Comparison of ENCODE assay signal across 8 cellular contexts in genomic region chr14:24232121-24232644, GRCh38. TPM values are rescaled to one million over a fixed set of nuclear protein-coding genes. Genes with fewer than 3 reads are reported as not detected.
DNase-seq lines count a peak whose midpoint lies in the region; ATAC-seq and TF ChIP-seq lines count a peak whose summit lies in the region.

NEDD8 (minus strand) TSS chr14:24232367; CDS start chr14:24232267, 100 bp downstream.

- H3K9me3 ChIP-seq in CD8-positive, alpha-beta T cell (ENCODE audit: low read length): no peaks in the 10 kb centered on the region

- POLR2A ChIA-PET in CD8-positive, alpha-beta T cell (lab: Charles Lee): interaction anchor here (0.7 to 2.3 kb wide), 6 partner anchors 10 to 95 kb away, joined by 3 to 33 read pairs (median 4); partner anchors contain the start of genes CIDEB, LTB4R, LTB4R2 and TINF2

- DNase-seq in CD8-positive, alpha-beta T cell: peak; percentile 72 to 92 (median 83)
- DNase-seq in GM20000 (ENCODE audit: low spot score) (peak; percentile 82), HT-29 (ENCODE audit: low spot score) (peak; percentile 88), medulla oblongata (ENCODE audit: extremely low spot score) (peak; percentile 97)
- DNase-seq in NK-92 treated with Interleukin-12 subunit alpha and Interleukin-12 subunit beta, amount 100 ng/mL, for 24 hours (lab: John Stamatoyannopoulos, UW): peak; percentile 82
- DNase-seq in activated CD8-positive, alpha-beta memory T cell treated with anti-CD3 and anti-CD28 coated beads for 24 hours: peak; percentile 96
- peak; percentile 78 for DNase-seq in effector CD8-positive, alpha-beta T cell (lab: John Stamatoyannopoulos, UW)
- peak; percentile 85 to 91 (median 86) for DNase-seq in stimulated activated CD4-positive, alpha-beta T cell treated with anti-CD3 and anti-CD28 coated beads, TNF-alpha, amount 100 ng/mL, for 48 hours (ENCODE audit: low read depth in 3 of 3)

- TF ChIP-seq CTCF in CD8-positive, alpha-beta T cell (IDR thresholded peaks at IDR 0.05): no peak
- no peak for TF ChIP-seq CTCF in GM20000 (IDR thresholded peaks at IDR 0.05; ENCODE audit: extremely low read depth, missing control alignments)

- H3K27me3 ChIP-seq in CD8-positive, alpha-beta T cell (ENCODE audit: insufficient read depth, low read length): no peaks in the 10 kb centered on the region

- intact Hi-C loops in CD8-positive, alpha-beta T cell (cut with DNase I, micrococcal nuclease): loop anchor here (1.0 to 5.0 kb wide), 10 partner anchors 10 to 210 kb away; partner anchors contain the start of genes MDP1 (in 2 of the 2), RABGGTA (in 2 of the 2), SDR39U1 (in 2 of the 2) and TINF2 (in 2 of the 2)

- peaks cover 59% of the 10 kb centered on the region for H3K4me1 Mint-ChIP-seq in CD8-positive, alpha-beta T cell (ENCODE audit: low read depth)

- H3K4me1 ChIP-seq in CD8-positive, alpha-beta T cell (ENCODE audit: insufficient read depth, low read length): peaks cover 27% of the 10 kb centered on the region

- H3K9me3 Mint-ChIP-seq in CD8-positive, alpha-beta T cell: no peaks in the 10 kb centered on the region

- no peaks in the 10 kb centered on the region for H3K27me3 Mint-ChIP-seq in CD8-positive, alpha-beta T cell (ENCODE audit: low read depth)

- ATAC-seq in CD8-positive, alpha-beta T cell: peak; percentile 88

- peak within 1 kb of the TSS; percentile 97 for H3K4me3 Mint-ChIP-seq in CD8-positive, alpha-beta T cell

- H3K4me3 ChIP-seq in CD8-positive, alpha-beta T cell (ENCODE audit: low read depth, low read length): peak within 1 kb of the TSS; percentile 98

- H3K36me3 ChIP-seq in CD8-positive, alpha-beta T cell (ENCODE audit: insufficient read depth, low read length): peaks cover 10% of the 10 kb centered on the region

- peak within 1 kb of the TSS; percentile 72 for H3K27ac ChIP-seq in CD8-positive, alpha-beta T cell (ENCODE audit: low read depth, low read length)

- CTCF ChIA-PET in CD8-positive, alpha-beta T cell (lab: Charles Lee): interaction anchor here (2.3 kb wide), 1 partner anchor 10 kb away, joined by 21 read pairs; the partner anchor contains the start of gene TINF2

- peaks cover 53% of the 10 kb centered on the region for H3K36me3 Mint-ChIP-seq in CD8-positive, alpha-beta T cell

- H3K27ac Mint-ChIP-seq in CD8-positive, alpha-beta T cell: peak within 1 kb of the TSS; percentile 97

RNA-seq across cellular contexts. Expression of gene NEDD8, which starts in this region (rescaled TPM):
- 10 to 100 TPM; 39.9 to 48.5 TPM for total RNA-seq in CD8-positive, alpha-beta T cell
- 104 and 143 TPM in 2 replicates for total RNA-seq in HT-29 (2014; rRNA removed; shearing (Covaris generic))

Comparison
In these comparisons a context has a peak if more than half of its experiments do, and no peak if none do; other contexts are left out.
1. Peak in every context shown above with its lines: DNase-seq, ATAC-seq, H3K4me3 ChIP-seq and H3K27ac ChIP-seq.